In genomic region chr4:5705672-5706310, GRCh38 we compare ENCODE assay signal across 3 cellular contexts.
TF ChIP-seq lines count a peak whose summit lies in the region.

No MANE protein-coding gene starts in this region.

TF ChIP-seq in SK-N-SH, 30 proteins besides CTCF, POLR2A, EP300 and RAD21 (continued from another document):
- TF ChIP-seq IRF3 (IDR thresholded peaks at IDR 0.05; ENCODE audit: low read depth, low read length) = no peak
- TF ChIP-seq USF2 (IDR thresholded peaks at IDR 0.05; ENCODE audit: borderline replicate concordance, low read depth, low read length) = no peak
- no peak for TF ChIP-seq MXI1 (IDR thresholded peaks at IDR 0.05; ENCODE audit: low read depth, low read length)
- TF ChIP-seq EZH2phosphoT487 (IDR thresholded peaks at IDR 0.05; ENCODE audit: borderline replicate concordance, low read depth) = no peak
- no peak for TF ChIP-seq RCOR1 (IDR thresholded peaks at IDR 0.05; ENCODE audit: low read length)
- TF ChIP-seq JUND (IDR thresholded peaks at IDR 0.05) = no peak
- no peak for TF ChIP-seq TCF12 (IDR thresholded peaks at IDR 0.05)
- TF ChIP-seq FOXJ3 (CRISPR knock-in tag; IDR thresholded peaks at IDR 0.05) = no peak
- no peak for TF ChIP-seq REST (IDR thresholded peaks at IDR 0.05; ENCODE audit: low read depth, low read length)
- TF ChIP-seq MEF2A (IDR thresholded peaks at IDR 0.05; ENCODE audit: borderline replicate concordance, low read depth) = no peak
TF ChIP-seq in SK-N-SH: peak in this region for 0.

TF ChIP-seq in SK-N-SH treated with all-trans-retinoic acid at 6 μM for 48 hours, 23 proteins besides CTCF, POLR2A, EP300 and RAD21 (continues in another document):
- no peak for TF ChIP-seq CSRNP3 (CRISPR knock-in tag; IDR thresholded peaks at IDR 0.05)
- TF ChIP-seq ZNF565 (CRISPR knock-in tag; conservative IDR thresholded peaks at IDR 0.05; ENCODE audit: low read depth) = no peak
- no peak for TF ChIP-seq PATZ1 (CRISPR knock-in tag; IDR thresholded peaks at IDR 0.05; ENCODE audit: borderline replicate concordance)
- no peak for TF ChIP-seq CSDC2 (CRISPR knock-in tag; IDR thresholded peaks at IDR 0.05)
- no peak for TF ChIP-seq ZNF8 (CRISPR knock-in tag; IDR thresholded peaks at IDR 0.05)
- no peak for TF ChIP-seq PPARA (CRISPR knock-in tag; IDR thresholded peaks at IDR 0.05; ENCODE audit: borderline replicate concordance)
- no peak for TF ChIP-seq ARNTL (CRISPR knock-in tag; IDR thresholded peaks at IDR 0.05; ENCODE audit: borderline replicate concordance, low read depth)
- no peak for TF ChIP-seq ZNF70 (CRISPR knock-in tag; IDR thresholded peaks at IDR 0.05)
- no peak for TF ChIP-seq ISL1 (CRISPR knock-in tag; IDR thresholded peaks at IDR 0.05)
- no peak for TF ChIP-seq ZFP3 (CRISPR knock-in tag; IDR thresholded peaks at IDR 0.05)
- no peak for TF ChIP-seq SNAI2 (CRISPR knock-in tag; IDR thresholded peaks at IDR 0.05)
- TF ChIP-seq CREB5 (CRISPR knock-in tag; IDR thresholded peaks at IDR 0.05; ENCODE audit: low read depth) = no peak
- TF ChIP-seq OSR1 (CRISPR knock-in tag; IDR thresholded peaks at IDR 0.05) = no peak
- TF ChIP-seq GLIS3 (CRISPR knock-in tag; IDR thresholded peaks at IDR 0.05) = no peak
- TF ChIP-seq TCF4 (CRISPR knock-in tag; IDR thresholded peaks at IDR 0.05; ENCODE audit: borderline replicate concordance) = no peak
- no peak for TF ChIP-seq ZC3H10 (CRISPR knock-in tag; IDR thresholded peaks at IDR 0.05)
- TF ChIP-seq POU6F1 (CRISPR knock-in tag; IDR thresholded peaks at IDR 0.05; ENCODE audit: borderline replicate concordance, low read depth) = no peak
- no peak for TF ChIP-seq ZFP30 (CRISPR knock-in tag; IDR thresholded peaks at IDR 0.05)

TF ChIP-seq in endothelial cell of umbilical vein, 7 proteins besides CTCF, POLR2A, EP300 and RAD21 (continued from another document):
- no peak for TF ChIP-seq POLR2AphosphoS5 (IDR thresholded peaks at IDR 0.05; ENCODE audit: insufficient read depth, low read depth, low read length)
TF ChIP-seq in endothelial cell of umbilical vein: peak in this region for 0.
